In genomic region chr1:20597650-20598049, GRCh38 we compare ENCODE assay signal across 23 cellular contexts. TPM values are rescaled to one million over a fixed set of nuclear protein-coding genes. Genes with fewer than 3 reads are reported as not detected.
"Had no signal": no experiment of that assay in that cellular context is flagged by ENCODE, and none has a peak within 500 bp of the region (broad histone marks: within the 10 kb centered on the region; RNA-seq: fewer than 3 reads in every experiment).

No MANE protein-coding gene starts in this region.

- H3K4me1 ChIP-seq: suprapubic skin, upper lobe of left lung had no signal

- H3K27me3 ChIP-seq: brain microvascular endothelial cell, suprapubic skin, upper lobe of left lung had no signal

- H3K9me3 ChIP-seq: esophagus squamous epithelium, suprapubic skin, upper lobe of left lung had no signal

- H3K36me3 ChIP-seq: brain microvascular endothelial cell, esophagus squamous epithelium, suprapubic skin, upper lobe of left lung had no signal

- H3K4me3 ChIP-seq: esophagus squamous epithelium, suprapubic skin, upper lobe of left lung had no signal

- H3K27ac ChIP-seq: brain microvascular endothelial cell, suprapubic skin had no signal

- DNase-seq: activated CD4-positive, alpha-beta T cell treated with anti-CD3 and anti-CD28 coated beads, Interleukin-2, amount 50 U/mL, for 48 hours; activated CD4-positive, CD25-positive, alpha-beta regulatory T cell treated with anti-CD3 and anti-CD28 coated beads, Interleukin-2, amount 50 U/mL, for 72 hours; activated CD8-positive, alpha-beta memory T cell treated with anti-CD3 and anti-CD28 coated beads, Interleukin-2, amount 10 ng/mL, durations not matched to agents 7 days and 5 days; activated effector memory CD4-positive, alpha-beta T cell treated with anti-CD3 and anti-CD28 coated beads, Interleukin-2, amount 50 U/mL, for 16 hours; activated T-cell treated with anti-CD3 and anti-CD28 coated beads, Interleukin-2, amount 50 U/mL, for 4 hours; amygdala; brain microvascular endothelial cell; cerebellar nuclear complex; esophagus squamous epithelium; foreskin fibroblast; glutamatergic neuron; islet precursor cell; mesendoderm; stimulated activated CD4-positive, alpha-beta T cell treated with anti-CD3 and anti-CD28 coated beads, Interleukin-4, amount 100 ng/mL, for 1 hour; stimulated activated CD8-positive, alpha-beta memory T cell treated with anti-CD3 and anti-CD28 coated beads, Interleukin-4, amount 100 ng/mL, for 48 hours; stimulated activated naive CD8-positive, alpha-beta T cell treated with anti-CD3 and anti-CD28 coated beads, Interleukin-15, Interleukin-2, amounts not matched to agents 100 U/mL and 50 U/mL, for 24 hours; T-helper 2 cell had no signal

- FAIRE-seq: endometrium had no signal

- ATAC-seq: activated CD8-positive, alpha-beta memory T cell treated with anti-CD3 and anti-CD28 coated beads, Interleukin-2, amount 10 ng/mL, durations not matched to agents 7 days and 5 days; activated T-cell treated with anti-CD3 and anti-CD28 coated beads, Interleukin-2, amount 50 U/mL, for 4 hours; stimulated activated naive CD8-positive, alpha-beta T cell treated with anti-CD3 and anti-CD28 coated beads, Interleukin-15, Interleukin-2, amounts not matched to agents 100 U/mL and 50 U/mL, for 24 hours had no signal

RNA-seq across cellular contexts. Expression of gene CDA, which starts 8.8 kb away (rescaled TPM):
- total RNA-seq: activated CD8-positive, alpha-beta memory T cell treated with anti-CD3 and anti-CD28 coated beads, Interleukin-2, amount 10 ng/mL, durations not matched to agents 7 days and 5 days; activated T-cell treated with anti-CD3 and anti-CD28 coated beads, Interleukin-2, amount 50 U/mL, for 4 hours; osteocyte had no signal
- polyA plus RNA-seq: neural cell had no signal

RNA-seq across cellular contexts. Expression of gene FAM43B, which starts 45.3 kb away (rescaled TPM):
- total RNA-seq: activated CD8-positive, alpha-beta memory T cell treated with anti-CD3 and anti-CD28 coated beads, Interleukin-2, amount 10 ng/mL, durations not matched to agents 7 days and 5 days; dermis microvascular lymphatic vessel endothelial cell had no signal
